2 cellular contexts compared by ENCODE assay signal in genomic region chr7:100577507-100577906, GRCh38.
TF ChIP-seq lines count a peak whose summit lies in the region.

No MANE protein-coding gene starts in this region.

TF ChIP-seq in HepG2, 621 proteins besides CTCF, POLR2A, EP300 and RAD21:
- TF ChIP-seq AGO2 (optimal IDR thresholded peaks at IDR 0.05; ENCODE audit: low read depth, low read length) (peak; percentile 17), MYNN (CRISPR knock-in tag; IDR thresholded peaks at IDR 0.05; ENCODE audit: low read depth) (no peak), AGO1 (IDR thresholded peaks at IDR 0.05; ENCODE audit: low read depth, low read length, poor library complexity, severe bottlenecking) (peak; percentile 59)
- TF ChIP-seq, protein P1, sequence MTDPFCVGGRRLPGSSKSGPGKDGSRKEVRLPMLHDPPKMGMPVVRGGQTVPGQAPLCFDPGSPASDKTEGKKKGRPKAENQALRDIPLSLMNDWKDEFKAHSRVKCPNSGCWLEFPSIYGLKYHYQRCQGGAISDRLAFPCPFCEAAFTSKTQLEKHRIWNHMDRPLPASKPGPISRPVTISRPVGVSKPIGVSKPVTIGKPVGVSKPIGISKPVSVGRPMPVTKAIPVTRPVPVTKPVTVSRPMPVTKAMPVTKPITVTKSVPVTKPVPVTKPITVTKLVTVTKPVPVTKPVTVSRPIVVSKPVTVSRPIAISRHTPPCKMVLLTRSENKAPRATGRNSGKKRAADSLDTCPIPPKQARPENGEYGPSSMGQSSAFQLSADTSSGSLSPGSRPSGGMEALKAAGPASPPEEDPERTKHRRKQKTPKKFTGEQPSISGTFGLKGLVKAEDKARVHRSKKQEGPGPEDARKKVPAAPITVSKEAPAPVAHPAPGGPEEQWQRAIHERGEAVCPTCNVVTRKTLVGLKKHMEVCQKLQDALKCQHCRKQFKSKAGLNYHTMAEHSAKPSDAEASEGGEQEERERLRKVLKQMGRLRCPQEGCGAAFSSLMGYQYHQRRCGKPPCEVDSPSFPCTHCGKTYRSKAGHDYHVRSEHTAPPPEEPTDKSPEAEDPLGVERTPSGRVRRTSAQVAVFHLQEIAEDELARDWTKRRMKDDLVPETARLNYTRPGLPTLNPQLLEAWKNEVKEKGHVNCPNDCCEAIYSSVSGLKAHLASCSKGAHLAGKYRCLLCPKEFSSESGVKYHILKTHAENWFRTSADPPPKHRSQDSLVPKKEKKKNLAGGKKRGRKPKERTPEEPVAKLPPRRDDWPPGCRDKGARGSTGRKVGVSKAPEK (CRISPR knock-in tag; IDR thresholded peaks at IDR 0.05; ENCODE audit: borderline replicate concordance): no peak

TF ChIP-seq in IMR-90, 13 proteins besides CTCF, POLR2A, EP300 and RAD21:
- no peak for TF ChIP-seq CEBPB (IDR thresholded peaks at IDR 0.05; ENCODE audit: low read depth, low read length)
- TF ChIP-seq, protein P2, sequence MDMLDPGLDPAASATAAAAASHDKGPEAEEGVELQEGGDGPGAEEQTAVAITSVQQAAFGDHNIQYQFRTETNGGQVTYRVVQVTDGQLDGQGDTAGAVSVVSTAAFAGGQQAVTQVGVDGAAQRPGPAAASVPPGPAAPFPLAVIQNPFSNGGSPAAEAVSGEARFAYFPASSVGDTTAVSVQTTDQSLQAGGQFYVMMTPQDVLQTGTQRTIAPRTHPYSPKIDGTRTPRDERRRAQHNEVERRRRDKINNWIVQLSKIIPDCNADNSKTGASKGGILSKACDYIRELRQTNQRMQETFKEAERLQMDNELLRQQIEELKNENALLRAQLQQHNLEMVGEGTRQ (IDR thresholded peaks at IDR 0.05; ENCODE audit: low read depth, low read length): no peak
- TF ChIP-seq FOS (IDR thresholded peaks at IDR 0.05; ENCODE audit: low read depth, low read length): no peak
- TF ChIP-seq RCOR1 (IDR thresholded peaks at IDR 0.05; ENCODE audit: insufficient replicate concordance, low read length): no peak
- TF ChIP-seq, protein P3, sequence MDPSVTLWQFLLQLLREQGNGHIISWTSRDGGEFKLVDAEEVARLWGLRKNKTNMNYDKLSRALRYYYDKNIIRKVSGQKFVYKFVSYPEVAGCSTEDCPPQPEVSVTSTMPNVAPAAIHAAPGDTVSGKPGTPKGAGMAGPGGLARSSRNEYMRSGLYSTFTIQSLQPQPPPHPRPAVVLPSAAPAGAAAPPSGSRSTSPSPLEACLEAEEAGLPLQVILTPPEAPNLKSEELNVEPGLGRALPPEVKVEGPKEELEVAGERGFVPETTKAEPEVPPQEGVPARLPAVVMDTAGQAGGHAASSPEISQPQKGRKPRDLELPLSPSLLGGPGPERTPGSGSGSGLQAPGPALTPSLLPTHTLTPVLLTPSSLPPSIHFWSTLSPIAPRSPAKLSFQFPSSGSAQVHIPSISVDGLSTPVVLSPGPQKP (IDR thresholded peaks at IDR 0.05; ENCODE audit: borderline replicate concordance, low read depth, low read length): no peak
- no peak for TF ChIP-seq MAZ (IDR thresholded peaks at IDR 0.05; ENCODE audit: borderline replicate concordance, low read depth, low read length)
- TF ChIP-seq NFE2L2 (IDR thresholded peaks at IDR 0.05; ENCODE audit: low read depth, low read length): no peak
- no peak for TF ChIP-seq MAFK (IDR thresholded peaks at IDR 0.05; ENCODE audit: low read depth, low read length)
- no peak for TF ChIP-seq MXI1 (IDR thresholded peaks at IDR 0.05; ENCODE audit: borderline replicate concordance, low read depth, low read length)
- TF ChIP-seq BHLHE40 (IDR thresholded peaks at IDR 0.05; ENCODE audit: low read depth, low read length): no peak
- no peak for TF ChIP-seq RFX5 (IDR thresholded peaks at IDR 0.05; ENCODE audit: low read depth, low read length)
- no peak for TF ChIP-seq SMC3 (IDR thresholded peaks at IDR 0.05; ENCODE audit: low read depth, low read length)
- no peak for TF ChIP-seq CHD1 (IDR thresholded peaks at IDR 0.05; ENCODE audit: low read depth, low read length)
